In the genomic region with DNA sequence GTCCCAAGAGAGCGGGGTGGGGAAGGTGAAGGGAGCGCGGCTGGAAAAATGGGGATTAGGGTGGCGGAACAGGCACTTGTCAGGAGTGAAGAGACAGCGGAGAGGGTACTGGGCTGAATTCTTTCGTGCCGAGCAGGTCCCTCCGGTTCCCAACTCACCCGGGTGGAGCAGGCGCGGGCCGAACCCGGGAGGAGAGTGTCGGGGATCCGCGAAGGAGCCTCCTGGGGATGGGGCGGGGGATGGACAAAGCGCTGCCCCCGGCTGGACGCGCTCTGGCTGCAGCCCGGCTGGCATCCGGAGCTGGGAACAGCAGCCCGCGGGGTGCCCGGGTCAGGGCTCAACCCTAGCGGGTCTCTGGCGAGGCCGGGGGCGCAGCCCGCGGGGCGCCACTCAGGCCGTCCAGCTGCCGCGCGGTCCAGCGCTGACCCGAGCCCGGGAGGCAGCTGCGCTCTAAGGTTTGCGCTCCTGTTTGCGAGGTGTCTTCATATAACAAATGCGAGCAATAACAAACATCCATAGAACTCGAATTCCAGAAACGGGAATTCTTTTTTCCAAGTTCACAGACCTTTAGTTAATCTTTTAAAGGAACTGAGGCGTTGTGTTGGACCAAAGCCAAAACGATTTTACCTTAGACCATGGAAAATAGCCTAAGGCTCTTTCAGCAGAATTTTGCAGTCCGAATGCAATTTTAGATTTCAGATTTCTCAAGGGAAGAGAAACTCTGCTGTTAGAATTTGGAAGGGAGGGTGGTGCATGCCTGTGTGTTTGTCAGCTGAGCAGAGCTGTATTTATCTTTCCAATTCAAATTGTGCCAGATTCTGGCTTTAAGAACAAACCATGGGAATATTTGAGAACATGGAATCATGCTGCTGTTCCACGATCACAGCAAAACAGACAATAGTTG, we compare ENCODE assay signal across 11 cellular contexts. TPM values are rescaled to one million over a fixed set of nuclear protein-coding genes. Genes with fewer than 3 reads are reported as not detected.
DNase-seq lines count a peak whose midpoint lies in the region; ATAC-seq lines count a peak whose summit lies in the region.
"Had no signal": no experiment of that assay in that cellular context is flagged by ENCODE, and none has a peak within 500 bp of the region (broad histone marks: within the 10 kb centered on the region; RNA-seq: fewer than 3 reads in every experiment).

No MANE protein-coding gene starts in this region.

- H3K9me3 Mint-ChIP-seq in activated naive CD4-positive, alpha-beta T cell treated with anti-CD3 and anti-CD28 coated beads for 36 hours = no peaks in the 10 kb centered on the region
- H3K9me3 Mint-ChIP-seq: activated CD4-positive, alpha-beta T cell treated with anti-CD3 and anti-CD28 coated beads, Interleukin-2, amount 10 ng/mL, durations not matched to agents 7 days and 5 days had no signal

- peaks cover 37% of the 10 kb centered on the region for H3K27me3 Mint-ChIP-seq in activated naive CD4-positive, alpha-beta T cell treated with anti-CD3 and anti-CD28 coated beads for 36 hours (ENCODE audit: low read depth)

- H3K36me3 Mint-ChIP-seq in activated naive CD4-positive, alpha-beta T cell treated with anti-CD3 and anti-CD28 coated beads for 36 hours (ENCODE audit: low read depth) = no peaks in the 10 kb centered on the region

- no peaks in the 10 kb centered on the region for H3K9me2 ChIP-seq in GM23248 (ENCODE audit: insufficient read depth)

- H3K4me2 ChIP-seq in GM23248 (ENCODE audit: unreplicated experiment) = no peak overlapping the region

- H3F3A ChIP-seq in GM23248 (ENCODE audit: insufficient read depth) = no peaks in the 10 kb centered on the region

- WGBS in GM23248 (ENCODE audit: low coverage in 1 of 2, low lambda C conversion rate in 2 of 2, missing lambda C conversion rate in 2 of 2), 2 experiments = 4 to 5% methylated on average over 27 to 42 of the region's 50 CpGs

- in situ Hi-C loops in GM23248 (cut with MboI) = no loop called here

- H3K36me3 ChIP-seq in neuron (ENCODE audit: insufficient read depth, low read length) (no peaks in the 10 kb centered on the region), GM23248 (ENCODE audit: low read depth) (no peaks in the 10 kb centered on the region)

- H3K4me1 ChIP-seq in neuron (ENCODE audit: insufficient read depth, low read length) = peaks cover 8% of the 10 kb centered on the region
- no peaks in the 10 kb centered on the region for H3K4me1 ChIP-seq in GM23248 (ENCODE audit: insufficient read depth)

- no peaks in the 10 kb centered on the region for H3K79me2 ChIP-seq in GM23248 (ENCODE audit: insufficient read depth)

- H3K27me3 ChIP-seq in neuron (ENCODE audit: insufficient read depth, low read length) = peaks cover 54% of the 10 kb centered on the region
- H3K27me3 ChIP-seq in GM23248 (replicated peaks; ENCODE audit: insufficient read depth) = peaks cover 42% of the 10 kb centered on the region

- H3K27ac Mint-ChIP-seq in activated naive CD4-positive, alpha-beta T cell treated with anti-CD3 and anti-CD28 coated beads for 36 hours = no peak overlapping the region
- H3K27ac Mint-ChIP-seq: activated CD4-positive, alpha-beta T cell treated with anti-CD3 and anti-CD28 coated beads, Interleukin-2, amount 10 ng/mL, durations not matched to agents 7 days and 5 days had no signal

- peaks cover 2% of the 10 kb centered on the region for H3K4me1 Mint-ChIP-seq in activated naive CD4-positive, alpha-beta T cell treated with anti-CD3 and anti-CD28 coated beads for 36 hours (ENCODE audit: low read depth)
- H3K4me1 Mint-ChIP-seq: activated CD4-positive, alpha-beta T cell treated with anti-CD3 and anti-CD28 coated beads, Interleukin-2, amount 10 ng/mL, durations not matched to agents 7 days and 5 days had no signal

- CTCF ChIA-PET in activated naive CD4-positive, alpha-beta T cell treated with anti-CD3 and anti-CD28 coated beads for 36 hours (lab: Charles Lee) = no interaction called here

- no peaks in the 10 kb centered on the region for H4K20me1 ChIP-seq in GM23248 (ENCODE audit: insufficient read depth)

- H3K4me3 ChIP-seq in neuron (ENCODE audit: low read length) = peak overlapping the region; percentile 31
- H3K4me3 ChIP-seq in GM23248 = no peak overlapping the region

- H3K27ac ChIP-seq in GM23248 = no peak overlapping the region

- H3K9me3 ChIP-seq in neuron (ENCODE audit: low read length) (no peaks in the 10 kb centered on the region), GM23248 (ENCODE audit: low read depth) (no peaks in the 10 kb centered on the region)

- no peak overlapping the region for H3K4me3 Mint-ChIP-seq in activated naive CD4-positive, alpha-beta T cell treated with anti-CD3 and anti-CD28 coated beads for 36 hours
- H3K4me3 Mint-ChIP-seq: activated CD4-positive, alpha-beta T cell treated with anti-CD3 and anti-CD28 coated beads, Interleukin-2, amount 10 ng/mL, durations not matched to agents 7 days and 5 days had no signal

- intact Hi-C loops in Right ventricle myocardium inferior (cut with DNase I) = no loop called here
- intact Hi-C loops in cardiac septum (cut with DNase I) = no loop called here
- intact Hi-C loops in Right ventricle myocardium superior (cut with DNase I) = no loop called here
- intact Hi-C loops in activated naive CD4-positive, alpha-beta T cell treated with anti-CD3 and anti-CD28 coated beads for 36 hours (cut with micrococcal nuclease) = no loop called here

- peak; percentile 50 for DNase-seq in Right ventricle myocardium inferior (ENCODE audit: missing footprints)
- DNase-seq in cardiac septum (ENCODE audit: low spot score) = no peak
- DNase-seq in Right ventricle myocardium superior = peak; percentile 40
- DNase-seq in activated naive CD4-positive, alpha-beta T cell treated with anti-CD3 and anti-CD28 coated beads for 36 hours = no peak
- no peak for DNase-seq in A172 (ENCODE audit: low spot score)
- no peak for DNase-seq in GM23248
- DNase-seq in activated naive CD4-positive, alpha-beta T cell treated with anti-CD3 and anti-CD28 coated beads, Interleukin-2, amount 50 U/mL, for 16 hours = no peak
- DNase-seq: activated CD4-positive, alpha-beta T cell treated with anti-CD3 and anti-CD28 coated beads, Interleukin-2, amount 10 ng/mL, durations not matched to agents 7 days and 5 days; AML-193 had no signal

- H2AFZ ChIP-seq in neuron (ENCODE audit: low read depth, low read length) (peak overlapping the region; percentile 48), GM23248 (no peak overlapping the region)

- no peak overlapping the region for H3K9ac ChIP-seq in GM23248

- peak; percentile 13 for ATAC-seq in Right ventricle myocardium inferior
- peak; percentile 55 for ATAC-seq in Right ventricle myocardium superior (ENCODE audit: poor library complexity)

RNA-seq across cellular contexts. Expression of gene NPY5R, which starts 0.7 kb away (rescaled TPM):
- total RNA-seq in Right ventricle myocardium inferior (not detected), cardiac septum (not detected), Right ventricle myocardium superior (not detected)
- not detected for total RNA-seq in activated naive CD4-positive, alpha-beta T cell treated with anti-CD3 and anti-CD28 coated beads for 36 hours
- not detected in 2 replicates for total RNA-seq in A172 (2014; rRNA removed; shearing (Covaris generic))
- not detected in 2 replicates for total RNA-seq in GM23248 (2014; rRNA removed; shearing (Covaris generic))
- polyA plus RNA-seq in GM23248 (2016; fragmentation: Nextera tagmentation; extraction: Ambion mirVana) = not detected in 2 replicates
- total RNA-seq: activated CD4-positive, alpha-beta T cell treated with anti-CD3 and anti-CD28 coated beads, Interleukin-2, amount 10 ng/mL, durations not matched to agents 7 days and 5 days; LHCN-M2 had no signal

RNA-seq across cellular contexts. Expression of gene NPY1R, which starts 12.0 kb away (rescaled TPM):
- total RNA-seq in Right ventricle myocardium inferior (0.46 TPM), cardiac septum (1.6 TPM), Right ventricle myocardium superior (0.62 TPM)
- not detected for total RNA-seq in activated naive CD4-positive, alpha-beta T cell treated with anti-CD3 and anti-CD28 coated beads for 36 hours
- total RNA-seq in A172 (2014; rRNA removed; shearing (Covaris generic)) = 1.4 and 1.6 TPM in 2 replicates
- not detected in 2 replicates for total RNA-seq in GM23248 (2014; rRNA removed; shearing (Covaris generic))
- not detected in 2 replicates for polyA plus RNA-seq in GM23248 (2016; fragmentation: Nextera tagmentation; extraction: Ambion mirVana)
- total RNA-seq: activated CD4-positive, alpha-beta T cell treated with anti-CD3 and anti-CD28 coated beads, Interleukin-2, amount 10 ng/mL, durations not matched to agents 7 days and 5 days; LHCN-M2 had no signal

Comparison
In these comparisons a context has a peak if more than half of its experiments do, and no peak if none do; other contexts are left out.
1. DNase-seq: peak in Right ventricle myocardium inferior (single experiment) and Right ventricle myocardium superior (single experiment); none in cardiac septum (single experiment), activated naive CD4-positive, alpha-beta T cell treated with anti-CD3 and anti-CD28 coated beads for 36 hours (single experiment), A172 (single experiment), GM23248 (single experiment) and activated naive CD4-positive, alpha-beta T cell treated with anti-CD3 and anti-CD28 coated beads, Interleukin-2, amount 50 U/mL, for 16 hours (single experiment).